Comparison of ENCODE assay signal across 8 cellular contexts in the genomic region with DNA sequence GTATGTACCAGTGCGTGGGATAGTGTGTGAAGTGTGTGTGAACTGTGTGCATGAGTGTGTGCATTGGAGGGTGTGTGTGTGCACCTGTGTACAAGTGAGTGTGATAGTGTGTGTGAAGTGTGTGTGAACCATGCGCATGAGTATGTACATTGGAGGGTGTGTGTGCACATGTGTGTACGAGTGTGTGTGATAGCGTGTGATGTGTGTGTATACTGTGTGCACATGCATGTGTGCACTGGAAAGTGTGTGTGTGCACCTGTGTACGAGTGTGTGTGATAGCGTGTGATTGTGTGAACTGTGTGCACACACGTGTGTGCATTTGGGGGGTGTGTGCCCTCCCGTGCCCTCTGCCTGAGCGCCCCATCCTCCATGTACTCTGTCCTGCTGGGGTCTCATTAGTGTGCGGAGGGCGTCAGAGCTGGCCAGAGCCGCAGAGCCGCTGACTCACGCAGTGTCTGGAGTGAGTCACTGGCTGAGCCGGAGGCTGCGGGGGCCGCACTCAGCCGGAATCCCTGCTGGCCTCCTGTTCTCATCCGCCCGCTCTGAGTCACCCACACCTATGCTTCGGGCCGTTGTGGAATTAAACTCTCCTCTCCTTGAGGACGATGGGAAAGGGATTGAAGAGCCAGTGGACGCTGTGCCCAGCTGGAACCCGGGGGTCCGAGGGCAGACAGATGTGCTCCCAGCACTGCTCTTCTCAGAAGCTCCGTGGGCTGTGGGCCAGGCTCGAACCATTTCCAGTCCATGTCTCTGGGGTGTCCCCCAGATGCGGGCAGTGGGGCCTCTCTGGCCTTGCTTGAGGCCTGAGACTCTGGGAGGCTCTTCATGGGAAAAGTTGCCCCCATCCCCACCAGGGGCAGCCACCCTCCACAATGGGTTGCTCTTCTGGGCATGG. TPM values are rescaled to one million over a fixed set of nuclear protein-coding genes. Genes with fewer than 3 reads are reported as not detected.
DNase-seq lines count a peak whose midpoint lies in the region; ATAC-seq, FAIRE-seq and TF ChIP-seq lines count a peak whose summit lies in the region.

No MANE protein-coding gene starts in this region.

- H3K27ac Mint-ChIP-seq in CD4-positive, alpha-beta memory T cell = no peak overlapping the region
- no peak overlapping the region for H3K27ac Mint-ChIP-seq in CD4-positive, alpha-beta T cell

- FAIRE-seq in K562 (lab: Jason Lieb, UNC) (peak; percentile 81), D721Med (lab: Jason Lieb, UNC) (no peak)

- H3K27me3 ChIP-seq in IMR-90 (ENCODE audit: control insufficient read depth, insufficient read depth, low read length) (no peaks in the 10 kb centered on the region), K562 (ENCODE audit: control insufficient read depth in 2 of 2, insufficient read depth in 2 of 2, low read length in 2 of 2) (peaks cover 3 to 18% of the 10 kb centered on the region in 2 experiments; a peak in 3 of 5 replicates), kidney epithelial cell (ENCODE audit: control insufficient read depth, insufficient read depth, low read length) (no peaks in the 10 kb centered on the region)
- H3K27me3 ChIP-seq in CD4-positive, alpha-beta memory T cell (ENCODE audit: insufficient read depth, low read length) = no peaks in the 10 kb centered on the region
- peaks cover 10% of the 10 kb centered on the region for H3K27me3 ChIP-seq in CD4-positive, alpha-beta T cell (ENCODE audit: control insufficient read depth, insufficient read depth, low read length)

- peak; percentile 81; the same call in 1 of the 2 replicates for TF ChIP-seq EP300 in K562 (IDR thresholded peaks at IDR 0.05; ENCODE audit: low read length)

- no peak for TF ChIP-seq POLR2A in IMR-90 (IDR thresholded peaks at IDR 0.05; ENCODE audit: low read depth, low read length)
- TF ChIP-seq POLR2A in K562 (conservative IDR thresholded peaks at IDR 0.05) = no peak

- H3K9ac ChIP-seq in IMR-90 (ENCODE audit: low read depth, low read length) (peak overlapping the region; percentile 3; the same call in 1 of the 2 replicates), K562 (ENCODE audit: insufficient read depth in 1 of 2, low read depth in 2 of 2, low read length in 2 of 2) (peak overlapping the region; percentile 48 to 63; a peak in 2 of 4 replicates)

- H3K79me2 ChIP-seq in K562 (ENCODE audit: control insufficient read depth, insufficient read depth, low read length) = no peaks in the 10 kb centered on the region

- peak overlapping the region; percentile 100 for H2AK5ac ChIP-seq in IMR-90 (ENCODE audit: low read depth, low read length)

- H3K23ac ChIP-seq in IMR-90 (ENCODE audit: low read depth, low read length) = peak overlapping the region; percentile 90

- ATAC-seq in IMR-90 (ENCODE audit: low read depth) (peak; percentile 97), K562 (peak; percentile 97), HG02973 (IDR thresholded peaks at IDR 0.05; ENCODE audit: unreplicated experiment) (no peak)
- ATAC-seq in CD4-positive, alpha-beta T cell (ENCODE audit: poor library complexity) = no peak

- peak overlapping the region; percentile 99 for H2BK15ac ChIP-seq in IMR-90 (ENCODE audit: low read depth, low read length)

- H3K27ac ChIP-seq in IMR-90 (ENCODE audit: insufficient read depth, low read length) (peak overlapping the region; percentile 83), K562 (ENCODE audit: extremely low read depth, low read depth, low read length) (peak overlapping the region; percentile 73; the same call in 2 of the 3 replicates)
- no peak overlapping the region for H3K27ac ChIP-seq in CD4-positive, alpha-beta memory T cell (ENCODE audit: low read depth, low read length)
- H3K27ac ChIP-seq in CD4-positive, alpha-beta T cell (ENCODE audit: low read depth, low read length) = no peak overlapping the region

- intact Hi-C loops in IMR-90 (cut with micrococcal nuclease) = no loop called here
- intact Hi-C loops in K562 (cut with micrococcal nuclease) = no loop called here
- intact Hi-C loops in CD4-positive, alpha-beta memory T cell (cut with micrococcal nuclease) = no loop called here
- intact Hi-C loops in CD4-positive, alpha-beta T cell (cut with DNase I, micrococcal nuclease) = no loop called here

- dilution Hi-C loops in IMR-90 (cut with HindIII; ENCODE audit: low sequenced_read_pairs, unreplicated experiment) = no loop called here

- peaks cover 0 to 21% (median 8%) of the 10 kb centered on the region in 4 donors for H3K4me1 Mint-ChIP-seq in CD4-positive, alpha-beta memory T cell
- H3K4me1 Mint-ChIP-seq in CD4-positive, alpha-beta T cell (ENCODE audit: low read depth) = no peaks in the 10 kb centered on the region

- peak overlapping the region; percentile 96 for H3K14ac ChIP-seq in IMR-90 (replicated peaks; ENCODE audit: low read depth, low read length)

- H3K27me3 Mint-ChIP-seq in CD4-positive, alpha-beta memory T cell = peaks cover 10 to 18% of the 10 kb centered on the region in 2 donors
- peaks cover 14% of the 10 kb centered on the region for H3K27me3 Mint-ChIP-seq in CD4-positive, alpha-beta T cell

- peaks cover 0 to 11% of the 10 kb centered on the region in 2 experiments; a peak in 2 of 4 replicates for H3K79me1 ChIP-seq in IMR-90 (ENCODE audit: low read depth in 1 of 2, low read length in 2 of 2)

- peak overlapping the region; percentile 58 for H4K5ac ChIP-seq in IMR-90 (ENCODE audit: low read depth, low read length)

- peak overlapping the region; percentile 99 for H2BK120ac ChIP-seq in IMR-90 (ENCODE audit: low read depth, low read length)

- CTCF ChIA-PET in IMR-90 (lab: Yijun Ruan, JAX) (interaction anchor here (1.2 kb wide), 1 partner anchor 27 kb away, joined by 3 read pairs; a partner anchor contains a TSS), K562 (lab: Yijun Ruan, JAX; ENCODE audit: low intra/inter-chr PET ratio) (no interaction called here)
- CTCF ChIA-PET in CD4-positive, alpha-beta memory T cell (lab: Charles Lee; ENCODE audit: partially characterized antibody) = interaction anchor here (1.4 kb wide), 1 partner anchor 27 kb away, joined by 3 read pairs; a partner anchor contains a TSS
- CTCF ChIA-PET in CD4-positive, alpha-beta T cell (lab: Charles Lee) = no interaction called here

- in situ Hi-C loops in ACHN (cut with HindIII; ENCODE audit: low pct_ligation_motif_present, low pct_unique_long_range_greater_than_20kb, low sequenced_read_pairs) (no loop called here), IMR-90 (cut with MboI; ENCODE audit: low sequenced_read_pairs) (no loop called here), K562 (cut with MboI) (no loop called here)

- no peaks in the 10 kb centered on the region for H3K9me3 ChIP-seq in IMR-90 (ENCODE audit: control insufficient read depth, insufficient read depth, low read length)
- no peaks in the 10 kb centered on the region for H3K9me3 ChIP-seq in K562 (replicated peaks; ENCODE audit: control insufficient read depth, insufficient read depth, low read depth, low read length)
- no peaks in the 10 kb centered on the region for H3K9me3 ChIP-seq in CD4-positive, alpha-beta memory T cell (ENCODE audit: control insufficient read depth in 1 of 2, low read length in 2 of 2)
- H3K9me3 ChIP-seq in CD4-positive, alpha-beta T cell (ENCODE audit: control insufficient read depth, low read length) = no peaks in the 10 kb centered on the region

- BruUV-seq in IMR-90 (replicated peaks; lab: Mats Ljungman, UMichigan) (no TSS peak), K562 (replicated peaks; lab: Mats Ljungman, UMichigan) (no TSS peak)

- H3K36me3 Mint-ChIP-seq in CD4-positive, alpha-beta memory T cell = no peaks in the 10 kb centered on the region
- H3K36me3 Mint-ChIP-seq in CD4-positive, alpha-beta T cell (ENCODE audit: low read depth) = no peaks in the 10 kb centered on the region

- no peak overlapping the region for H3K4me3 Mint-ChIP-seq in CD4-positive, alpha-beta memory T cell
- H3K4me3 Mint-ChIP-seq in CD4-positive, alpha-beta T cell = no peak overlapping the region

- H3K4me1 ChIP-seq in IMR-90 (ENCODE audit: control insufficient read depth, insufficient read depth, low read length) (peaks cover 24% of the 10 kb centered on the region), K562 (replicated peaks in 1 of 2; ENCODE audit: control insufficient read depth in 2 of 2, insufficient read depth in 2 of 2, low read length in 2 of 2) (peaks cover 24 to 33% of the 10 kb centered on the region in 2 experiments)
- peaks cover 6% of the 10 kb centered on the region for H3K4me1 ChIP-seq in CD4-positive, alpha-beta memory T cell (ENCODE audit: insufficient read depth, low read length)

- peak overlapping the region; percentile 100 for H3K4ac ChIP-seq in IMR-90 (ENCODE audit: low read depth, low read length)

- H3K18ac ChIP-seq in IMR-90 (ENCODE audit: low read depth, low read length) = peak overlapping the region; percentile 86

- TF ChIP-seq RAD21 in IMR-90 (IDR thresholded peaks at IDR 0.05; ENCODE audit: low read length) (peak; percentile 30; the same call in 1 of the 2 replicates), K562 (CRISPR knock-in tag; conservative IDR thresholded peaks at IDR 0.05 in 1 of 2, IDR thresholded peaks at IDR 0.05 in 1 of 2) (no peak)

- H3K4me2 ChIP-seq in IMR-90 (ENCODE audit: low read depth, low read length) (peak overlapping the region; percentile 51), K562 (ENCODE audit: insufficient read depth, low read length) (peak overlapping the region; percentile 59)

- WGBS in IMR-90 (ENCODE audit: extremely low coverage in 2 of 2, insufficient read length in 1 of 2), 2 experiments = 50% methylated on average over 9 of the region's 29 CpGs; no CpG with 5 or more reads in 1 of the 2 experiments
- WGBS in K562 (ENCODE audit: insufficient coverage, low coverage, missing lambda C conversion rate) = 6% methylated on average over 22 of the region's 29 CpGs

- H2BK5ac ChIP-seq in IMR-90 (ENCODE audit: low read depth, low read length, poor library complexity, severe bottlenecking) = peak overlapping the region; percentile 96

- H3K4me3 ChIP-seq in IMR-90 (ENCODE audit: insufficient read depth, low read depth, low read length) (no peak overlapping the region), K562 (no peak overlapping the region), kidney epithelial cell (ENCODE audit: low read depth, low read length) (no peak overlapping the region)
- H3K4me3 ChIP-seq in CD4-positive, alpha-beta memory T cell (ENCODE audit: low read length in 2 of 2) = no peak overlapping the region

- POLR2A ChIA-PET in IMR-90 (lab: Charles Lee; ENCODE audit: unreplicated experiment) (no interaction called here), K562 (lab: Yijun Ruan, JAX) (interaction anchor here (0.6 to 1.2 kb wide), 5 partner anchors 9 to 1552 kb away, joined by 3 to 4 read pairs (median 3); no protein-coding TSS in a partner anchor)
- POLR2A ChIA-PET in CD4-positive, alpha-beta memory T cell (lab: Charles Lee; ENCODE audit: partially characterized antibody) = no interaction called here
- POLR2A ChIA-PET in CD4-positive, alpha-beta T cell (lab: Charles Lee) = no interaction called here

- H3K36me3 ChIP-seq in IMR-90 (ENCODE audit: control insufficient read depth, insufficient read depth, low read length) (no peaks in the 10 kb centered on the region), K562 (ENCODE audit: control insufficient read depth, insufficient read depth, low read length) (no peaks in the 10 kb centered on the region; the same call in 2 of the 3 replicates), kidney epithelial cell (ENCODE audit: control insufficient read depth, insufficient read depth, low read length) (no peaks in the 10 kb centered on the region)
- H3K36me3 ChIP-seq in CD4-positive, alpha-beta memory T cell (ENCODE audit: insufficient read depth, low read length) = no peaks in the 10 kb centered on the region

- H4K8ac ChIP-seq in IMR-90 (ENCODE audit: low read depth in 2 of 2, low read length in 2 of 2) = peak overlapping the region; percentile 79 to 97

- H3K9me1 ChIP-seq in IMR-90 (ENCODE audit: insufficient read depth, low read length) = peaks cover 35% of the 10 kb centered on the region
- no peaks in the 10 kb centered on the region for H3K9me1 ChIP-seq in K562 (ENCODE audit: control insufficient read depth, insufficient read depth, low read length)

- H4K20me1 ChIP-seq in IMR-90 (ENCODE audit: insufficient read depth, low read length) (no peaks in the 10 kb centered on the region), K562 (replicated peaks; ENCODE audit: control insufficient read depth, insufficient read depth, low read length) (no peaks in the 10 kb centered on the region)

- peak; percentile 86 for DNase-seq in ACHN
- DNase-seq in IMR-90 = peak; percentile 97
- DNase-seq in K562 (ENCODE audit: extremely low read depth in 1 of 4, low spot score in 3 of 4) = peak; percentile 88 to 91 (median 89)
- peak; percentile 92 for DNase-seq in kidney epithelial cell (ENCODE audit: low read depth)
- no peak for DNase-seq in CD4-positive, alpha-beta memory T cell
- DNase-seq in D721Med (ENCODE audit: insufficient read length, low spot score) = no peak
- DNase-seq in CD4-positive, alpha-beta T cell = no peak

- peak overlapping the region; percentile 95 for H4K91ac ChIP-seq in IMR-90 (ENCODE audit: insufficient read depth, low read depth, low read length)

- peak overlapping the region; percentile 83 for H2AK9ac ChIP-seq in IMR-90 (replicated peaks; ENCODE audit: low read depth, low read length, poor library complexity)

- H2BK20ac ChIP-seq in IMR-90 (ENCODE audit: low read depth, low read length) = peak overlapping the region; percentile 99

- peak overlapping the region; percentile 53; the same call in 1 of the 2 replicates for H3K56ac ChIP-seq in IMR-90 (ENCODE audit: extremely low read depth, insufficient read depth, low read length)

- H3K9me3 Mint-ChIP-seq in CD4-positive, alpha-beta memory T cell = no peaks in the 10 kb centered on the region
- no peaks in the 10 kb centered on the region for H3K9me3 Mint-ChIP-seq in CD4-positive, alpha-beta T cell

- TF ChIP-seq CTCF in IMR-90 (conservative IDR thresholded peaks at IDR 0.05; ENCODE audit: low read depth, low read length) = no peak
- TF ChIP-seq CTCF in K562 (IDR thresholded peaks at IDR 0.05 in 2 of 3, conservative IDR thresholded peaks at IDR 0.05 in 1 of 3; ENCODE audit: insufficient read depth in 2 of 3, low read depth in 1 of 3, low read length in 3 of 3) = no peak
- TF ChIP-seq CTCF in kidney epithelial cell (IDR thresholded peaks at IDR 0.05; ENCODE audit: insufficient read depth, low read length, poor library complexity, severe bottlenecking) = no peak
- no peak for TF ChIP-seq CTCF in D721Med (IDR thresholded peaks at IDR 0.05; ENCODE audit: insufficient read depth, missing control alignments)
- TF ChIP-seq CTCF in CD4-positive, alpha-beta T cell (IDR thresholded peaks at IDR 0.05) = no peak

- peak overlapping the region; percentile 88 for H2AFZ ChIP-seq in IMR-90 (replicated peaks; ENCODE audit: low read length, poor library complexity)
- peak overlapping the region; percentile 84 for H2AFZ ChIP-seq in K562 (ENCODE audit: low read depth, low read length)

RNA-seq across cellular contexts. Expression of a gene that starts 27.3 kb away (rescaled TPM):
- total RNA-seq in IMR-90 (2012; rRNA removed) (26.9 and 29.4 TPM in 2 replicates), K562 (2014; rRNA removed) (11.9 and 14.7 TPM in 2 replicates), K562 (2014; rRNA removed; fragmentation: Illumina TruSeq; extraction: Trizol) (13.4 and 14.3 TPM in 2 replicates), K562 (2015; rRNA removed; fragmentation: Illumina TruSeq; extraction: Trizol) (11.2 and 12.0 TPM in 2 replicates), K562 (2021) (26.9 and 30.2 TPM in 2 replicates), kidney epithelial cell (38.3 and 53.6 TPM in 2 replicates)
- polyA plus RNA-seq in IMR-90 (2012; rRNA removed) (48.5 and 58.2 TPM in 2 replicates), K562 (2011; rRNA removed) (36.0 and 43.5 TPM in 2 replicates), K562 (2014; fragmentation: Illumina TruSeq; extraction: Trizol) (37.8 and 38.4 TPM in 2 replicates), K562 (2014; fragmentation: Nextera tagmentation; extraction: Ambion mirVana) (1 to 10 TPM; 4.4 to 4.9 TPM), K562 (2014; rRNA removed) (39.5 and 45.4 TPM in 2 replicates)
- 17.4 and 21.0 TPM in 2 replicates for polyA plus RNA-seq in IMR-90 (2012; cell fraction: cytosol; rRNA removed)
- 118 and 306 TPM in 2 replicates for polyA plus RNA-seq in IMR-90 (2012; cell fraction: nucleus; rRNA removed; ENCODE audit: low replicate concordance)
- 54.3 and 76.9 TPM in 2 replicates for total RNA-seq in K562 (2011; cell fraction: chromatin; rRNA removed; ENCODE audit: low replicate concordance)
- 24.7 and 29.5 TPM in 2 replicates for total RNA-seq in K562 (2011; cell fraction: nucleolus; rRNA removed)
- 41.9 and 47.4 TPM in 2 replicates for total RNA-seq in K562 (2011; cell fraction: nucleoplasm; rRNA removed)
- 16.2 and 29.9 TPM in 2 replicates for polyA plus RNA-seq in K562 (2011; cell fraction: cytosol; rRNA removed)
- polyA plus RNA-seq in K562 (2011; cell fraction: nucleus; rRNA removed) = 46.7 and 52.7 TPM in 2 replicates
- 31.3 and 42.9 TPM in 2 replicates for polyA plus RNA-seq in K562 (2012)
- polyA minus RNA-seq in K562 (2011; rRNA and poly(A)+ RNA removed) = 38.4 and 46.9 TPM in 2 replicates
- polyA minus RNA-seq in K562 (2011; cell fraction: cytosol; rRNA and poly(A)+ RNA removed) = 11.9 and 17.3 TPM in 2 replicates
- polyA minus RNA-seq in K562 (2011; cell fraction: nucleus; rRNA and poly(A)+ RNA removed) = 16.7 and 25.8 TPM in 2 replicates
- total RNA-seq in CD4-positive, alpha-beta memory T cell = 100 to 1,000 TPM; 158 to 167 TPM
- polyA plus RNA-seq in CD4-positive, alpha-beta memory T cell = 10 to 100 TPM; 16.5 to 24.5 TPM
- total RNA-seq in CD4-positive, alpha-beta T cell = 100 to 1,000 TPM; 179 to 181 TPM

Comparison
In these comparisons a context has a peak if more than half of its experiments do, and no peak if none do; other contexts are left out.
1. DNase-seq: peak in ACHN (single experiment), IMR-90 (single experiment), K562 (4 of 4) and kidney epithelial cell (single experiment); none in CD4-positive, alpha-beta memory T cell (0 of 5), D721Med (single experiment) and CD4-positive, alpha-beta T cell (0 of 10).
2. ATAC-seq: peak in IMR-90 (single experiment) and K562 (single experiment); none in CD4-positive, alpha-beta T cell (single experiment) and HG02973 (single experiment).
3. H3K27ac ChIP-seq: peak in IMR-90 (single experiment) and K562 (single experiment); none in CD4-positive, alpha-beta memory T cell (single experiment) and CD4-positive, alpha-beta T cell (single experiment).
4. CTCF ChIA-PET loops: an anchor here in IMR-90 (1.2 kb wide) and CD4-positive, alpha-beta memory T cell (1.4 kb wide); none called in K562 and CD4-positive, alpha-beta T cell.